16 cellular contexts compared by ENCODE assay signal in the genomic region with DNA sequence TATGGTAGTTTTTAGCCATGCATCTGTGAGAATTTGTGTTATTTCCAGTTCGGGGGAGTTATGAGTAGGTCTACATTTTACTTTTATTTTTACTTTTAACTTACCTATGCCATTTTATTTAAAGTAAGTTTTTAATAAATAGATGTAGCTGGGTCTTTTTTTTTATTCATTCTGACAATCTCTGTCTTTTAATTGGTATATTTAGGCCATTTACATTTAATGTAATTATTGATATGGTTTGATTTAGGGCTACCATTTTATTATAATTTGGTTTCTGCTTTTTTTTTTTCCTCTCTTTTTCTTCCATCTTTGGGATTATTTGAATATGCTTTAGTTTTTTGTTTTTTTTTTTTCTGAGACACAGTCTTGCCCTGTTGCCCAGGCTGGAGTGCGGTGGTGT. TPM values are rescaled to one million over a fixed set of nuclear protein-coding genes. Genes with fewer than 3 reads are reported as not detected.
A peak's percentile ranks its signal among the peaks of the same experiment; 100 is the strongest.
DNase-seq lines count a peak whose midpoint lies in the region; ATAC-seq and TF ChIP-seq lines count a peak whose summit lies in the region.
"Had no signal": no experiment of that assay in that cellular context is flagged by ENCODE, and none has a peak within 500 bp of the region (broad histone marks: within the 10 kb centered on the region; RNA-seq: fewer than 3 reads in every experiment).

No MANE protein-coding gene starts in this region.

- peak overlapping the region; percentile 75 for H3K4me3 ChIP-seq in fibroblast of villous mesenchyme (ENCODE audit: low read depth, low read length)
- peak overlapping the region in 7 of 8 donors; percentile 68 to 90 (median 82) for H3K4me3 ChIP-seq in spleen

- H3K27me3 Mint-ChIP-seq in activated T-cell treated with anti-CD3 and anti-CD28 coated beads, Interleukin-2, amount 50 U/mL, for 4 hours (ENCODE audit: low read depth) = peaks cover 20% of the 10 kb centered on the region
- peaks cover 28% of the 10 kb centered on the region for H3K27me3 Mint-ChIP-seq in activated T-cell treated with anti-CD3 and anti-CD28 coated beads, Interleukin-2, amount 50 U/mL, for 24 hours
- H3K27me3 Mint-ChIP-seq in WTC11 (ENCODE audit: low read depth) = peaks cover 4% of the 10 kb centered on the region; the same call in 1 of the 2 replicates

- peaks cover 15 to 86% (median 56%) of the 10 kb centered on the region in 6 donors for H3K4me1 ChIP-seq in spleen

- H3K36me3 ChIP-seq in spleen = peaks cover 0 to 8% (median 0%) of the 10 kb centered on the region in 6 donors
- H3K36me3 ChIP-seq: heart left ventricle had no signal

- peaks cover 2% of the 10 kb centered on the region for H3K36me3 Mint-ChIP-seq in activated T-cell treated with anti-CD3 and anti-CD28 coated beads, Interleukin-2, amount 50 U/mL, for 4 hours (ENCODE audit: insufficient read depth)
- H3K36me3 Mint-ChIP-seq in activated T-cell treated with anti-CD3 and anti-CD28 coated beads, Interleukin-2, amount 50 U/mL, for 24 hours (ENCODE audit: low read depth) = peaks cover 9% of the 10 kb centered on the region
- peaks cover 20% of the 10 kb centered on the region for H3K36me3 Mint-ChIP-seq in WTC11

- H3K9me3 Mint-ChIP-seq in activated T-cell treated with anti-CD3 and anti-CD28 coated beads, Interleukin-2, amount 50 U/mL, for 4 hours = peaks cover 12% of the 10 kb centered on the region
- H3K9me3 Mint-ChIP-seq in activated T-cell treated with anti-CD3 and anti-CD28 coated beads, Interleukin-2, amount 50 U/mL, for 24 hours = peaks cover 8% of the 10 kb centered on the region
- H3K9me3 Mint-ChIP-seq in WTC11 = peaks cover 22% of the 10 kb centered on the region

- POLR2A ChIA-PET in WTC11 (lab: Charles Lee) = interaction anchor here (0.7 kb wide), 1 partner anchor 304 kb away, joined by 5 read pairs; no protein-coding TSS in a partner anchor

- intact Hi-C loops in spleen (cut with DNase I; ENCODE audit: low total_unique reads) = loop anchor here (10.0 kb wide), 1 partner anchor 51 kb away; no protein-coding TSS in a partner anchor

- H3K4me1 Mint-ChIP-seq in activated T-cell treated with anti-CD3 and anti-CD28 coated beads, Interleukin-2, amount 50 U/mL, for 4 hours (ENCODE audit: low read depth) = peaks cover 15% of the 10 kb centered on the region
- peaks cover 16% of the 10 kb centered on the region for H3K4me1 Mint-ChIP-seq in activated T-cell treated with anti-CD3 and anti-CD28 coated beads, Interleukin-2, amount 50 U/mL, for 24 hours (ENCODE audit: low read depth)
- H3K4me1 Mint-ChIP-seq in WTC11 = peaks cover 21% of the 10 kb centered on the region

- no peak overlapping the region for H3K27ac Mint-ChIP-seq in activated T-cell treated with anti-CD3 and anti-CD28 coated beads, Interleukin-2, amount 50 U/mL, for 24 hours
- H3K27ac Mint-ChIP-seq in WTC11 = no peak overlapping the region

- H3K27me3 ChIP-seq in spleen (replicated peaks in 1 of 7) = no peaks in the 10 kb centered on the region
- H3K27me3 ChIP-seq: heart left ventricle had no signal

- DNase-seq in activated T-cell treated with anti-CD3 and anti-CD28 coated beads, Interleukin-2, amount 50 U/mL, for 4 hours = no peak
- DNase-seq in activated T-cell treated with anti-CD3 and anti-CD28 coated beads, Interleukin-2, amount 50 U/mL, for 24 hours = no peak
- DNase-seq in WTC11 (ENCODE audit: low spot score) (no peak), fibroblast of villous mesenchyme (ENCODE audit: low read depth) (no peak), spleen (no peak), mesenteric fat pad (ENCODE audit: low spot score) (no peak), DMS114 treated with DMSO at 0.1 percent for 48 hours (lab: John Stamatoyannopoulos, UW; ENCODE audit: unreplicated experiment) (no peak), MV-4-11 (lab: John Stamatoyannopoulos, UW) (no peak)
- DNase-seq: ACHN, activated gamma-delta T cell, DMS79, dorsolateral prefrontal cortex, GOT3, heart left ventricle, KG1, NCI-H2081 treated with DMSO at 0.1 percent for 48 hours had no signal

- no peak for ATAC-seq in activated T-cell treated with anti-CD3 and anti-CD28 coated beads, Interleukin-2, amount 50 U/mL, for 4 hours
- ATAC-seq in WTC11 = no peak
- ATAC-seq: heart left ventricle had no signal

- peak overlapping the region in 7 of 8 donors; percentile 94 to 98 (median 95) for H3K27ac ChIP-seq in spleen

- TF ChIP-seq POLR2A in spleen (IDR thresholded peaks at IDR 0.05) = no peak

- 87 to 96% (median 90%) methylated on average over 2 of the region's 2 CpGs for WGBS in spleen, 5 donors

- CTCF ChIA-PET in WTC11 (lab: Charles Lee) = no interaction called here

- peak overlapping the region; percentile 85 for H3K4me3 Mint-ChIP-seq in activated T-cell treated with anti-CD3 and anti-CD28 coated beads, Interleukin-2, amount 50 U/mL, for 4 hours
- H3K4me3 Mint-ChIP-seq in activated T-cell treated with anti-CD3 and anti-CD28 coated beads, Interleukin-2, amount 50 U/mL, for 24 hours = no peak overlapping the region
- peak overlapping the region; percentile 89 for H3K4me3 Mint-ChIP-seq in WTC11

- H3K9me3 ChIP-seq in spleen = peaks cover 0 to 14% (median 11%) of the 10 kb centered on the region in 8 donors

- TF ChIP-seq CTCF in WTC11 (IDR thresholded peaks at IDR 0.05) (no peak), fibroblast of villous mesenchyme (IDR thresholded peaks at IDR 0.05; ENCODE audit: insufficient read depth, low read depth, low read length) (no peak), spleen (IDR thresholded peaks at IDR 0.05 in 8 of 11, conservative IDR thresholded peaks at IDR 0.05 in 3 of 11) (no peak)

TF ChIP-seq in WTC11, 78 proteins besides CTCF, POLR2A, EP300 and RAD21:
- TF ChIP-seq NFATC4 (CRISPR knock-in tag; IDR thresholded peaks at IDR 0.05) (no peak), ZNF396 (CRISPR knock-in tag; IDR thresholded peaks at IDR 0.05; ENCODE audit: borderline replicate concordance) (no peak), PRRX2 (CRISPR knock-in tag; IDR thresholded peaks at IDR 0.05) (no peak), ZNF263 (CRISPR knock-in tag; IDR thresholded peaks at IDR 0.05; ENCODE audit: low read depth) (no peak), GTF2I (CRISPR knock-in tag; conservative IDR thresholded peaks at IDR 0.05) (no peak), CREM (CRISPR knock-in tag; IDR thresholded peaks at IDR 0.05) (no peak), ZNF121 (CRISPR knock-in tag; IDR thresholded peaks at IDR 0.05) (no peak), ATF1 (CRISPR knock-in tag; IDR thresholded peaks at IDR 0.05) (no peak), NR3C1 (CRISPR knock-in tag; conservative IDR thresholded peaks at IDR 0.05; ENCODE audit: low read depth) (no peak), ZNF416 (CRISPR knock-in tag; IDR thresholded peaks at IDR 0.05) (no peak), JUN (CRISPR knock-in tag; IDR thresholded peaks at IDR 0.05) (no peak), NFE2L1 (CRISPR knock-in tag; IDR thresholded peaks at IDR 0.05) (no peak), ZBTB21 (CRISPR knock-in tag; IDR thresholded peaks at IDR 0.05; ENCODE audit: borderline replicate concordance) (no peak), NR1H2 (CRISPR knock-in tag; IDR thresholded peaks at IDR 0.05) (no peak), OVOL2 (CRISPR knock-in tag; IDR thresholded peaks at IDR 0.05; ENCODE audit: borderline replicate concordance) (no peak), TP53 (CRISPR knock-in tag; IDR thresholded peaks at IDR 0.05) (no peak), TCF7 (CRISPR knock-in tag; IDR thresholded peaks at IDR 0.05; ENCODE audit: low read depth) (no peak)
- TF ChIP-seq, protein P1, sequence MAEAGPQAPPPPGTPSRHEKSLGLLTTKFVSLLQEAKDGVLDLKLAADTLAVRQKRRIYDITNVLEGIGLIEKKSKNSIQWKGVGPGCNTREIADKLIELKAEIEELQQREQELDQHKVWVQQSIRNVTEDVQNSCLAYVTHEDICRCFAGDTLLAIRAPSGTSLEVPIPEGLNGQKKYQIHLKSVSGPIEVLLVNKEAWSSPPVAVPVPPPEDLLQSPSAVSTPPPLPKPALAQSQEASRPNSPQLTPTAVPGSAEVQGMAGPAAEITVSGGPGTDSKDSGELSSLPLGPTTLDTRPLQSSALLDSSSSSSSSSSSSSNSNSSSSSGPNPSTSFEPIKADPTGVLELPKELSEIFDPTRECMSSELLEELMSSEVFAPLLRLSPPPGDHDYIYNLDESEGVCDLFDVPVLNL (CRISPR knock-in tag; IDR thresholded peaks at IDR 0.05; ENCODE audit: borderline replicate concordance, low read depth) = no peak

RNA-seq across cellular contexts. Expression of a gene that starts 1.9 kb away (rescaled TPM):
- total RNA-seq in activated T-cell treated with anti-CD3 and anti-CD28 coated beads, Interleukin-2, amount 50 U/mL, for 4 hours = 10 to 100 TPM in 1 of 3 donors, 1 to 10 TPM in 2; 4.6 to 10.0 (median 6.8) TPM
- 24.1 to 27.8 TPM (median 27.6 TPM) in 3 replicates for total RNA-seq in WTC11 (2021)
- total RNA-seq in fibroblast of villous mesenchyme = 52.8 and 63.0 TPM in 2 replicates
- total RNA-seq in spleen = 100 to 1,000 TPM in 6 of 7 donors, 10 to 100 TPM in 1; 95.2 to 130 (median 117) TPM
- polyA plus RNA-seq in spleen = 10 to 100 TPM; 34.9 to 55.0 (median 38.6) TPM
- 81.9 TPM for total RNA-seq in mesenteric fat pad
